Comparison of ENCODE assay signal across 9 cellular contexts in the genomic region with DNA sequence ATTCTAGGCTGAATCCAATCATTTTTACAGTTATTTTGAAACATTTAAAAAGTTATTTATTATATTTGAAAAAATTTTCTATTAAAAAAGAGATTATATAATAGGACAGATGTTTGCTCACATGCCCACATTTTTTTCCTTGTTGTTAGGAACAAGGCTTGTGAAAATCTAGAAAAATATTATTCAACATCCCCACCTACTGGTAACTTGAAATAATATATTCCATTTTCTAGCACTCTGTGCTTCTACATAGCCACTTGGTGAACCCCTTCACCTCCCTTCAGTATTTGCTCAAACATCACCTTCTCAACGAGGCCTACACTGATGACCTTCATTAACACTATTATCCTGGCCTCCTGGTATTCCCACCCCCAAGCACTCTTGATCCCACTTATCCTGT. TPM values are rescaled to one million over a fixed set of nuclear protein-coding genes. Genes with fewer than 3 reads are reported as not detected.
A peak's percentile ranks its signal among the peaks of the same experiment; 100 is the strongest.
DNase-seq lines count a peak whose midpoint lies in the region; ATAC-seq, FAIRE-seq and TF ChIP-seq lines count a peak whose summit lies in the region.
"Had no signal": no experiment of that assay in that cellular context is flagged by ENCODE, and none has a peak within 500 bp of the region (broad histone marks: within the 10 kb centered on the region; RNA-seq: fewer than 3 reads in every experiment).

No MANE protein-coding gene starts in this region.

- in situ Hi-C loops in GM12878 (cut with MboI) = no loop called here
- in situ Hi-C loops in gastrocnemius medialis (cut with MboI; ENCODE audit: low sequenced_read_pairs in 4 of 4) = no loop called here

- no peaks in the 10 kb centered on the region for H4K20me1 ChIP-seq in GM12878 (ENCODE audit: control insufficient read depth, insufficient read depth)

- H2BK5ac ChIP-seq in mesendoderm (ENCODE audit: low read length) = no peak overlapping the region

- CTCF ChIA-PET in A549 (lab: Yijun Ruan, JAX) (interaction anchor here (0.7 to 2.5 kb wide), 9 partner anchors 8 to 730 kb away, joined by 3 to 12 read pairs (median 4); a partner anchor contains a TSS), GM12878 (lab: Yijun Ruan, JAX) (interaction anchor here (0.8 to 6.2 kb wide), 7 partner anchors 10 to 471 kb away, joined by 3 to 36 read pairs (median 3); no protein-coding TSS in a partner anchor)

- RAD21 ChIA-PET in GM12878 (lab: Charles Lee; ENCODE audit: unreplicated experiment) = no interaction called here

- H3K27ac ChIP-seq in A549 (no peak overlapping the region), GM12878 (ENCODE audit: control insufficient read depth, insufficient read depth) (no peak overlapping the region), mesendoderm (ENCODE audit: low read depth, low read length) (no peak overlapping the region), gastrocnemius medialis (no peak overlapping the region)

- TF ChIP-seq CTCF in A549 (IDR thresholded peaks at IDR 0.05) (peak; percentile 39), GM12878 (IDR thresholded peaks at IDR 0.05 in 2 of 3, conservative IDR thresholded peaks at IDR 0.05 in 1 of 3; ENCODE audit: control insufficient read depth in 2 of 3, extremely low read depth in 1 of 3, insufficient read depth in 1 of 3, low read depth in 3 of 3, low read length in 3 of 3) (peak in 2 of 3 experiments; percentile 10 to 42; a peak in 3 of 6 replicates), gastrocnemius medialis (IDR thresholded peaks at IDR 0.05 in 4 of 5, conservative IDR thresholded peaks at IDR 0.05 in 1 of 5) (peak in 2 of 5 experiments; percentile 23 to 26)

- no peak overlapping the region for H3K4me2 ChIP-seq in A549
- no peak overlapping the region for H3K4me2 ChIP-seq in GM12878 (ENCODE audit: control insufficient read depth, insufficient read depth)
- H3K4me2 ChIP-seq in mesendoderm (ENCODE audit: low read length) = no peak overlapping the region

- no peak overlapping the region for H2BK15ac ChIP-seq in mesendoderm (replicated peaks; ENCODE audit: low read depth)

- peak; percentile 4 to 23 for DNase-seq in A549 (ENCODE audit: low read depth in 1 of 2, low spot score in 1 of 2)
- peak; percentile 13 for DNase-seq in NCI-H146 treated with DMSO at 0.1 percent for 48 hours (lab: John Stamatoyannopoulos, UW; ENCODE audit: unreplicated experiment)
- DNase-seq in GM12878 (ENCODE audit: low read depth, low spot score) = no peak
- peak; percentile 35 for DNase-seq in mesendoderm
- no peak for DNase-seq in gastrocnemius medialis
- no peak for DNase-seq in T-helper 9 cell

- H3K9ac ChIP-seq in GM12878 (ENCODE audit: control insufficient read depth, insufficient read depth, low read length) (no peak overlapping the region), mesendoderm (ENCODE audit: low read length) (no peak overlapping the region)

- TF ChIP-seq EP300 in A549 (IDR thresholded peaks at IDR 0.05) = no peak
- no peak for TF ChIP-seq EP300 in GM12878 (IDR thresholded peaks at IDR 0.05; ENCODE audit: borderline replicate concordance in 1 of 2, control insufficient read depth in 1 of 2, low read depth in 2 of 2, low read length in 2 of 2)

- H4K8ac ChIP-seq in mesendoderm (ENCODE audit: low read depth, low read length) = no peak overlapping the region

- H4K5ac ChIP-seq in mesendoderm (ENCODE audit: low read length) = no peak overlapping the region

- SMC1A ChIA-PET in GM12878 (lab: Charles Lee; ENCODE audit: uncharacterized antibody, unreplicated experiment) = interaction anchor here (1.2 kb wide), 1 partner anchor 69 kb away, joined by 3 read pairs; no protein-coding TSS in a partner anchor

- H3K79me2 ChIP-seq in GM12878 (ENCODE audit: control insufficient read depth, insufficient read depth, low read length) (no peaks in the 10 kb centered on the region), mesendoderm (ENCODE audit: control insufficient read depth, insufficient read depth, low read length) (no peaks in the 10 kb centered on the region)

- no peak overlapping the region for H2AK5ac ChIP-seq in mesendoderm (ENCODE audit: low read length)

- H3K36me3 ChIP-seq in GM12878 (ENCODE audit: control insufficient read depth in 2 of 2, insufficient read depth in 2 of 2, low read length in 1 of 2) = no peaks in the 10 kb centered on the region
- H3K36me3 ChIP-seq in mesendoderm (ENCODE audit: control insufficient read depth, insufficient read depth, low read length) = no peaks in the 10 kb centered on the region
- H3K36me3 ChIP-seq in gastrocnemius medialis = no peaks in the 10 kb centered on the region

- intact Hi-C loops in GM12878 (cut with micrococcal nuclease; ENCODE audit: unreplicated experiment) (loop anchor here (1.0 to 5.0 kb wide), 2 partner anchors 67 to 315 kb away; no protein-coding TSS in a partner anchor), gastrocnemius medialis (cut with DNase I; ENCODE audit: low total_unique reads) (loop anchor here (10.0 kb wide), 1 partner anchor 62 kb away; no protein-coding TSS in a partner anchor)

- BruUV-seq in GM12878 (replicated peaks; lab: Mats Ljungman, UMichigan) = no TSS peak

- no peak for FAIRE-seq in A549 (lab: Jason Lieb, UNC)
- FAIRE-seq in GM12878 (lab: Jason Lieb, UNC) = no peak

- H2AFZ ChIP-seq in GM12878 (ENCODE audit: control insufficient read depth, low read depth, low read length) = no peak overlapping the region

- H3K9me3 ChIP-seq in A549 = no peaks in the 10 kb centered on the region
- H3K9me3 ChIP-seq in GM12878 (replicated peaks; ENCODE audit: control insufficient read depth, insufficient read depth, low read length) = no peaks in the 10 kb centered on the region
- no peaks in the 10 kb centered on the region for H3K9me3 ChIP-seq in gastrocnemius medialis

- no peaks in the 10 kb centered on the region for H3K79me1 ChIP-seq in mesendoderm (ENCODE audit: low read length)

- POLR2A ChIA-PET in A549 (lab: Yijun Ruan, JAX) (no interaction called here), GM12878 (lab: Charles Lee) (no interaction called here)

- H3K56ac ChIP-seq in mesendoderm (ENCODE audit: low read length) = no peak overlapping the region

- TF ChIP-seq RAD21 in A549 (conservative IDR thresholded peaks at IDR 0.05 in 1 of 2, IDR thresholded peaks at IDR 0.05 in 1 of 2) (peak; percentile 43 to 62; a peak in 4 of 5 replicates), GM12878 (IDR thresholded peaks at IDR 0.05; ENCODE audit: insufficient read depth, low read depth, low read length) (peak; percentile 42)

- 0% methylated on average over 1 of the region's 1 CpG for WGBS in A549 (ENCODE audit: missing lambda C conversion rate)
- 0% methylated on average over 1 of the region's 1 CpG for WGBS in GM12878 (ENCODE audit: insufficient coverage, insufficient replicate concordance, low lambda C conversion rate, missing lambda C conversion rate)
- WGBS in mesendoderm (ENCODE audit: extremely low coverage, insufficient coverage, low lambda C conversion rate) = no CpG with 5 or more reads among the region's 1 CpG

- H3K27me3 ChIP-seq in GM12878 (replicated peaks in 1 of 2; ENCODE audit: control insufficient read depth in 2 of 2, insufficient read depth in 2 of 2, low read length in 1 of 2) (no peaks in the 10 kb centered on the region), mesendoderm (ENCODE audit: insufficient read depth, low read length, poor library complexity) (no peaks in the 10 kb centered on the region), gastrocnemius medialis (no peaks in the 10 kb centered on the region)

- no peak overlapping the region for H3K18ac ChIP-seq in mesendoderm (ENCODE audit: low read length)

- no peak overlapping the region for H3K23ac ChIP-seq in mesendoderm (ENCODE audit: low read length)

- no peak overlapping the region for H2BK120ac ChIP-seq in mesendoderm (ENCODE audit: low read depth, low read length)

- H3K4me3 ChIP-seq in A549 (no peak overlapping the region), GM12878 (no peak overlapping the region), mesendoderm (ENCODE audit: low read length) (no peak overlapping the region), gastrocnemius medialis (no peak overlapping the region)

- TF ChIP-seq POLR2A in A549 (IDR thresholded peaks at IDR 0.05; ENCODE audit: low read length) (no peak), GM12878 (IDR thresholded peaks at IDR 0.05; ENCODE audit: low read depth, low read length) (no peak), gastrocnemius medialis (IDR thresholded peaks at IDR 0.05) (no peak)

- no peak overlapping the region for H3K4ac ChIP-seq in mesendoderm (ENCODE audit: low read depth, low read length)

- no peaks in the 10 kb centered on the region; the same call in 2 of the 3 replicates for H3K4me1 ChIP-seq in A549
- H3K4me1 ChIP-seq in GM12878 (ENCODE audit: control insufficient read depth, insufficient read depth, low read length) = no peaks in the 10 kb centered on the region
- no peaks in the 10 kb centered on the region for H3K4me1 ChIP-seq in mesendoderm (ENCODE audit: control insufficient read depth, low read depth, low read length)
- no peaks in the 10 kb centered on the region for H3K4me1 ChIP-seq in gastrocnemius medialis

- peak; percentile 81 for ATAC-seq in A549
- peak; percentile 69 for ATAC-seq in GM18861 (IDR thresholded peaks at IDR 0.05; ENCODE audit: unreplicated experiment)
- ATAC-seq in GM12878 = peak; percentile 75
- no peak for ATAC-seq in gastrocnemius medialis
- ATAC-seq in HG03460 (IDR thresholded peaks at IDR 0.05; ENCODE audit: unreplicated experiment) = no peak

RNA-seq across cellular contexts. Expression of a gene that starts 18.4 kb away (rescaled TPM):
- polyA plus RNA-seq in A549 (2011; rRNA removed) (not detected in 2 replicates), A549 (2017; fragmentation: RNase III; extraction: RNeasy Plus Mini Kit Qiagen cat#74134 plus additional on column Dnase treatment) (not detected in 3 replicates), GM12878 (2011; rRNA removed) (not detected in 2 replicates), GM12878 (2014; fragmentation: Illumina TruSeq; extraction: Trizol) (not detected in 2 replicates), GM12878 (2014; fragmentation: Nextera tagmentation; extraction: Ambion mirVana) (not detected), GM12878 (2014; rRNA removed) (not detected in 2 replicates), GM12878 (2016; fragmentation: Nextera tagmentation; extraction: Ambion mirVana) (not detected)
- polyA plus RNA-seq in A549 (2012; cell fraction: cytosol; rRNA removed) = not detected in 2 replicates
- not detected in 2 replicates for polyA plus RNA-seq in A549 (2012; cell fraction: nucleus; rRNA removed)
- not detected in 2 replicates for polyA minus RNA-seq in A549 (2011; rRNA and poly(A)+ RNA removed)
- total RNA-seq in GM12878 (2013; cell fraction: nucleolus; rRNA removed) = not detected in 2 replicates
- total RNA-seq in GM12878 (2014; rRNA removed) (not detected in 2 replicates), GM12878 (2014; rRNA removed; fragmentation: Illumina TruSeq; extraction: Trizol) (not detected in 2 replicates), GM12878 (2021) (not detected in 2 replicates), gastrocnemius medialis (not detected)
- polyA plus RNA-seq in GM12878 (2011; ENCODE audit: low read depth) = not detected
- not detected in 2 replicates for polyA plus RNA-seq in GM12878 (2011; cell fraction: cytosol; rRNA removed)
- polyA plus RNA-seq in GM12878 (2011; cell fraction: nucleus; rRNA removed) = not detected in 2 replicates
- polyA plus RNA-seq in GM12878 (2012) = not detected in 2 replicates
- polyA minus RNA-seq in GM12878 (2011; rRNA and poly(A)+ RNA removed) = not detected in 2 replicates
- polyA minus RNA-seq in GM12878 (2011; cell fraction: cytosol; rRNA and poly(A)+ RNA removed) = not detected in 2 replicates
- polyA minus RNA-seq in GM12878 (2011; cell fraction: nucleus; rRNA and poly(A)+ RNA removed) = not detected in 2 replicates
- polyA plus RNA-seq in mesendoderm (2013, experiment 1 of 2) = 0.03 TPM
- 0.06 TPM for polyA plus RNA-seq in mesendoderm (2013, experiment 2 of 2)
- polyA plus RNA-seq: adipose tissue had no signal

RNA-seq across cellular contexts. Expression of a gene that starts 29.8 kb away (rescaled TPM):
- polyA plus RNA-seq in A549 (2011; rRNA removed) (not detected in 2 replicates), A549 (2017; fragmentation: RNase III; extraction: RNeasy Plus Mini Kit Qiagen cat#74134 plus additional on column Dnase treatment) (not detected in 3 replicates), GM12878 (2011; rRNA removed) (not detected in 2 replicates), GM12878 (2014; fragmentation: Illumina TruSeq; extraction: Trizol) (not detected in 2 replicates), GM12878 (2014; fragmentation: Nextera tagmentation; extraction: Ambion mirVana) (not detected), GM12878 (2014; rRNA removed) (not detected in 2 replicates), GM12878 (2016; fragmentation: Nextera tagmentation; extraction: Ambion mirVana) (not detected)
- polyA plus RNA-seq in A549 (2012; cell fraction: cytosol; rRNA removed) = not detected in 2 replicates
- not detected in 2 replicates for polyA plus RNA-seq in A549 (2012; cell fraction: nucleus; rRNA removed)
- not detected in 2 replicates for polyA minus RNA-seq in A549 (2011; rRNA and poly(A)+ RNA removed)
- total RNA-seq in GM12878 (2013; cell fraction: nucleolus; rRNA removed) = not detected in 2 replicates
- total RNA-seq in GM12878 (2014; rRNA removed) (not detected in 2 replicates), GM12878 (2014; rRNA removed; fragmentation: Illumina TruSeq; extraction: Trizol) (not detected in 2 replicates), GM12878 (2021) (not detected in 2 replicates), gastrocnemius medialis (not detected)
- polyA plus RNA-seq in GM12878 (2011; ENCODE audit: low read depth) = not detected
- polyA plus RNA-seq in GM12878 (2011; cell fraction: cytosol; rRNA removed) = 0.01 TPM in 1 of 2 replicates, not detected in the other
- polyA plus RNA-seq in GM12878 (2011; cell fraction: nucleus; rRNA removed) = 0.03 TPM in 1 of 2 replicates, not detected in the other
- polyA plus RNA-seq in GM12878 (2012) = not detected in 2 replicates
- polyA minus RNA-seq in GM12878 (2011; rRNA and poly(A)+ RNA removed) = not detected in 2 replicates
- not detected in 2 replicates for polyA minus RNA-seq in GM12878 (2011; cell fraction: cytosol; rRNA and poly(A)+ RNA removed)
- not detected in 2 replicates for polyA minus RNA-seq in GM12878 (2011; cell fraction: nucleus; rRNA and poly(A)+ RNA removed)
- not detected for polyA plus RNA-seq in mesendoderm (2013, experiment 1 of 2)
- polyA plus RNA-seq in mesendoderm (2013, experiment 2 of 2) = 0.01 TPM

Comparison
In these comparisons a context has a peak if more than half of its experiments do, and no peak if none do; other contexts are left out.
1. ATAC-seq: peak in A549 (2 of 2), GM18861 (single experiment) and GM12878 (single experiment); none in gastrocnemius medialis (0 of 2) and HG03460 (single experiment).
2. DNase-seq: peak in A549 (2 of 2), NCI-H146 treated with DMSO at 0.1 percent for 48 hours (single experiment) and mesendoderm (single experiment); none in GM12878 (single experiment), gastrocnemius medialis (0 of 2) and T-helper 9 cell (single experiment).